Comparison of ENCODE assay signal across 15 cellular contexts in the genomic region with DNA sequence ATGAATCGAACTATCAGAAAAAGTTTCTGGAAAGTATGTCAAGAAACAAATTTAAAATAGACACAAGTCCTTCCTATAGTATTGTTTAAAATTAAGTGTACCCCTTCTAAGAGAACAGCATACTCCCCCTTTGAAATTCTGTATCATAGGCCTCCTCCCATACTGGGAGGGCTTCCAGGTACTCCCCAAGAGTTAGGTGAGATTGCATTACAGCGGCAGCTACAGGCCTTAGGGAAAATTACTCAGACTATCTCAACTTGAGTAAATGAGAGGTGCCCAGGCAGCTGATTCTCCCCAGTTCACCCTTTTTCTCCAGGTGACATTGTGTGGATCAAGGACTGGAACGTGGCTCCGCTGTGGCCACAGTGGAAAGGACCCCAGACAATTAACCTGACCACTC. TPM values are rescaled to one million over a fixed set of nuclear protein-coding genes. Genes with fewer than 3 reads are reported as not detected.
"Had no signal": no experiment of that assay in that cellular context is flagged by ENCODE, and none has a peak within 500 bp of the region (broad histone marks: within the 10 kb centered on the region; RNA-seq: fewer than 3 reads in every experiment).

No MANE protein-coding gene starts in this region.

RNA-seq across cellular contexts. Expression of a gene that starts 5.2 kb away (rescaled TPM):
- total RNA-seq: activated B cell treated with CpG ODN at 0.5 μM for 24 hours; activated CD4-positive, alpha-beta memory T cell treated with anti-CD3 and anti-CD28 coated beads for 36 hours; activated CD4-positive, alpha-beta memory T cell treated with anti-CD3 and anti-CD28 coated beads, Interleukin-2, amount 10 ng/mL, durations not matched to agents 7 days and 5 days; activated CD4-positive, alpha-beta T cell treated with anti-CD3 and anti-CD28 coated beads for 36 hours; activated CD4-positive, alpha-beta T cell treated with anti-CD3 and anti-CD28 coated beads, Interleukin-2, amount 10 ng/mL, durations not matched to agents 24 days and 14 days; activated CD4-positive, alpha-beta T cell treated with anti-CD3 and anti-CD28 coated beads, Interleukin-2, amount 10 ng/mL, durations not matched to agents 7 days and 5 days; activated CD8-positive, alpha-beta memory T cell treated with anti-CD3 and anti-CD28 coated beads for 36 hours; activated CD8-positive, alpha-beta memory T cell treated with anti-CD3 and anti-CD28 coated beads, Interleukin-2, amount 10 ng/mL, durations not matched to agents 7 days and 5 days; activated CD8-positive, alpha-beta T cell treated with anti-CD3 and anti-CD28 coated beads for 36 hours; activated CD8-positive, alpha-beta T cell treated with anti-CD3 and anti-CD28 coated beads, Interleukin-2, amount 10 ng/mL, durations not matched to agents 7 days and 5 days; T-cell; T-helper 1 cell treated with Interleukin-12 subunit alpha and Interleukin-12 subunit beta and Interleukin-4 antibody, amounts not matched to agents 30 ng/mL and 1 ng/mL, for 36 hours; T-helper 17 cell; T-helper 2 cell treated with Interferon-gamma antibody and Interleukin-4, amounts not matched to agents 100 ng/mL and 5 ng/mL, for 36 hours; WTC11 had no signal

RNA-seq across cellular contexts. Expression of a gene that starts 45.7 kb away (rescaled TPM):
- total RNA-seq: activated B cell treated with CpG ODN at 0.5 μM for 24 hours; activated CD4-positive, alpha-beta memory T cell treated with anti-CD3 and anti-CD28 coated beads for 36 hours; activated CD4-positive, alpha-beta memory T cell treated with anti-CD3 and anti-CD28 coated beads, Interleukin-2, amount 10 ng/mL, durations not matched to agents 7 days and 5 days; activated CD4-positive, alpha-beta T cell treated with anti-CD3 and anti-CD28 coated beads for 36 hours; activated CD4-positive, alpha-beta T cell treated with anti-CD3 and anti-CD28 coated beads, Interleukin-2, amount 10 ng/mL, durations not matched to agents 24 days and 14 days; activated CD4-positive, alpha-beta T cell treated with anti-CD3 and anti-CD28 coated beads, Interleukin-2, amount 10 ng/mL, durations not matched to agents 7 days and 5 days; activated CD8-positive, alpha-beta memory T cell treated with anti-CD3 and anti-CD28 coated beads for 36 hours; activated CD8-positive, alpha-beta memory T cell treated with anti-CD3 and anti-CD28 coated beads, Interleukin-2, amount 10 ng/mL, durations not matched to agents 7 days and 5 days; activated CD8-positive, alpha-beta T cell treated with anti-CD3 and anti-CD28 coated beads for 36 hours; activated CD8-positive, alpha-beta T cell treated with anti-CD3 and anti-CD28 coated beads, Interleukin-2, amount 10 ng/mL, durations not matched to agents 7 days and 5 days; T-cell; T-helper 1 cell treated with Interleukin-12 subunit alpha and Interleukin-12 subunit beta and Interleukin-4 antibody, amounts not matched to agents 30 ng/mL and 1 ng/mL, for 36 hours; T-helper 17 cell; T-helper 2 cell treated with Interferon-gamma antibody and Interleukin-4, amounts not matched to agents 100 ng/mL and 5 ng/mL, for 36 hours; WTC11 had no signal

RNA-seq across cellular contexts. Expression of a gene that starts 48.4 kb away (rescaled TPM):
- total RNA-seq: activated B cell treated with CpG ODN at 0.5 μM for 24 hours; activated CD4-positive, alpha-beta memory T cell treated with anti-CD3 and anti-CD28 coated beads for 36 hours; activated CD4-positive, alpha-beta memory T cell treated with anti-CD3 and anti-CD28 coated beads, Interleukin-2, amount 10 ng/mL, durations not matched to agents 7 days and 5 days; activated CD4-positive, alpha-beta T cell treated with anti-CD3 and anti-CD28 coated beads for 36 hours; activated CD4-positive, alpha-beta T cell treated with anti-CD3 and anti-CD28 coated beads, Interleukin-2, amount 10 ng/mL, durations not matched to agents 24 days and 14 days; activated CD4-positive, alpha-beta T cell treated with anti-CD3 and anti-CD28 coated beads, Interleukin-2, amount 10 ng/mL, durations not matched to agents 7 days and 5 days; activated CD8-positive, alpha-beta memory T cell treated with anti-CD3 and anti-CD28 coated beads for 36 hours; activated CD8-positive, alpha-beta memory T cell treated with anti-CD3 and anti-CD28 coated beads, Interleukin-2, amount 10 ng/mL, durations not matched to agents 7 days and 5 days; activated CD8-positive, alpha-beta T cell treated with anti-CD3 and anti-CD28 coated beads for 36 hours; activated CD8-positive, alpha-beta T cell treated with anti-CD3 and anti-CD28 coated beads, Interleukin-2, amount 10 ng/mL, durations not matched to agents 7 days and 5 days; T-cell; T-helper 1 cell treated with Interleukin-12 subunit alpha and Interleukin-12 subunit beta and Interleukin-4 antibody, amounts not matched to agents 30 ng/mL and 1 ng/mL, for 36 hours; T-helper 17 cell; T-helper 2 cell treated with Interferon-gamma antibody and Interleukin-4, amounts not matched to agents 100 ng/mL and 5 ng/mL, for 36 hours; WTC11 had no signal
